In the genomic region with DNA sequence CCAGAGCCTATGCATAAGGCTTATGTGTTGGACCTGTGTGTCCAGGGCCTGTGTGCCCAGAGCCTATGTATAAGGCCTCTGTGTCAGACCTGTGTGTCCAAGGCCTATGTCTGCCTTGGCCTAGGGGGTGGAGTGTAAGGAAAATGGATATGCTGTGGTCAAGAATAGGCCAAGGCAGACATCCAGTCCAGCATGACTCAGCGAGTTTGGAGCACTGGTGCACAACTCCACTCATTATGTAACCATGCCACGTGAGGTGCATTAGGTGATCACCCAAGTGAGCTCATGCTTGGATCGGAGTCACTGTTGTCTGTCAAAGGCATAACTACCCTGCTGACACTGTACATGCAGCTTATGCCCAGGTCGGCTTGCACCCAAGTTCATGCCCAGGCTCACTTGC, we compare ENCODE assay signal across 13 cellular contexts.
DNase-seq lines count a peak whose midpoint lies in the region; ATAC-seq and TF ChIP-seq lines count a peak whose summit lies in the region.
"Had no signal": no experiment of that assay in that cellular context is flagged by ENCODE, and none has a peak within 500 bp of the region (broad histone marks: within the 10 kb centered on the region; RNA-seq: fewer than 3 reads in every experiment).

No MANE protein-coding gene starts in this region.

- no peak for TF ChIP-seq POLR2A in body of pancreas (IDR thresholded peaks at IDR 0.05)

- H3K4me1 ChIP-seq in right atrium auricular region, result peaks cover 0 to 6% of the 10 kb centered on the region in 2 donors
- H3K4me1 ChIP-seq in body of pancreas, result no peaks in the 10 kb centered on the region
- H3K4me1 ChIP-seq: right lobe of liver had no signal

- H3K4me3 ChIP-seq in right atrium auricular region (no peak overlapping the region), body of pancreas (no peak overlapping the region)
- H3K4me3 ChIP-seq: esophagus muscularis mucosa, lung, right lobe of liver had no signal

- H3K36me3 ChIP-seq in right atrium auricular region, result no peaks in the 10 kb centered on the region
- no peaks in the 10 kb centered on the region for H3K36me3 ChIP-seq in body of pancreas (replicated peaks in 1 of 2; ENCODE audit: insufficient read depth in 1 of 2, low read depth in 2 of 2)
- H3K36me3 ChIP-seq: esophagus muscularis mucosa, right lobe of liver had no signal

- H3K27ac Mint-ChIP-seq in activated naive CD8-positive, alpha-beta T cell treated with anti-CD3 and anti-CD28 coated beads for 36 hours, result no peak overlapping the region
- no peak overlapping the region for H3K27ac Mint-ChIP-seq in osteocyte (ENCODE audit: unreplicated experiment)
- H3K27ac Mint-ChIP-seq: activated naive CD8-positive, alpha-beta T cell treated with anti-CD3 and anti-CD28 coated beads, Interleukin-2, amount 10 ng/mL, durations not matched to agents 7 days and 5 days had no signal

- H3K9me3 Mint-ChIP-seq in activated naive CD8-positive, alpha-beta T cell treated with anti-CD3 and anti-CD28 coated beads for 36 hours, result no peaks in the 10 kb centered on the region
- H3K9me3 Mint-ChIP-seq in osteocyte (ENCODE audit: unreplicated experiment), result no peaks in the 10 kb centered on the region
- H3K9me3 Mint-ChIP-seq: activated naive CD8-positive, alpha-beta T cell treated with anti-CD3 and anti-CD28 coated beads, Interleukin-2, amount 10 ng/mL, durations not matched to agents 7 days and 5 days had no signal

- no peaks in the 10 kb centered on the region for H3K4me1 Mint-ChIP-seq in activated naive CD8-positive, alpha-beta T cell treated with anti-CD3 and anti-CD28 coated beads for 36 hours
- H3K4me1 Mint-ChIP-seq in osteocyte (ENCODE audit: unreplicated experiment), result no peaks in the 10 kb centered on the region
- H3K4me1 Mint-ChIP-seq: activated naive CD8-positive, alpha-beta T cell treated with anti-CD3 and anti-CD28 coated beads, Interleukin-2, amount 10 ng/mL, durations not matched to agents 7 days and 5 days had no signal

- H3K9me3 ChIP-seq in right atrium auricular region (no peaks in the 10 kb centered on the region), body of pancreas (no peaks in the 10 kb centered on the region)
- H3K9me3 ChIP-seq: esophagus muscularis mucosa, right lobe of liver had no signal

- no peak overlapping the region for H3K4me3 Mint-ChIP-seq in activated naive CD8-positive, alpha-beta T cell treated with anti-CD3 and anti-CD28 coated beads for 36 hours
- H3K4me3 Mint-ChIP-seq in osteocyte (ENCODE audit: unreplicated experiment), result no peak overlapping the region
- H3K4me3 Mint-ChIP-seq: activated naive CD8-positive, alpha-beta T cell treated with anti-CD3 and anti-CD28 coated beads, Interleukin-2, amount 10 ng/mL, durations not matched to agents 7 days and 5 days had no signal

- no peaks in the 10 kb centered on the region for H3K36me3 Mint-ChIP-seq in activated naive CD8-positive, alpha-beta T cell treated with anti-CD3 and anti-CD28 coated beads for 36 hours
- no peaks in the 10 kb centered on the region for H3K36me3 Mint-ChIP-seq in osteocyte (ENCODE audit: unreplicated experiment)
- H3K36me3 Mint-ChIP-seq: activated naive CD8-positive, alpha-beta T cell treated with anti-CD3 and anti-CD28 coated beads, Interleukin-2, amount 10 ng/mL, durations not matched to agents 7 days and 5 days had no signal

- 69 to 85% methylated on average over 4 of the region's 4 CpGs for WGBS in body of pancreas, 2 donors

- intact Hi-C loops in Right ventricle myocardium inferior (cut with DNase I), result no loop called here
- intact Hi-C loops in body of pancreas (cut with DNase I), result no loop called here
- intact Hi-C loops in left ventricle myocardium superior (cut with micrococcal nuclease), result no loop called here

- no peaks in the 10 kb centered on the region for H3K27me3 Mint-ChIP-seq in activated naive CD8-positive, alpha-beta T cell treated with anti-CD3 and anti-CD28 coated beads for 36 hours
- no peaks in the 10 kb centered on the region for H3K27me3 Mint-ChIP-seq in osteocyte (ENCODE audit: unreplicated experiment)
- H3K27me3 Mint-ChIP-seq: activated naive CD8-positive, alpha-beta T cell treated with anti-CD3 and anti-CD28 coated beads, Interleukin-2, amount 10 ng/mL, durations not matched to agents 7 days and 5 days had no signal

- TF ChIP-seq CTCF in right atrium auricular region (IDR thresholded peaks at IDR 0.05), result no peak
- TF ChIP-seq CTCF in body of pancreas (IDR thresholded peaks at IDR 0.05), result no peak
- no peak for TF ChIP-seq CTCF in osteocyte (IDR thresholded peaks at IDR 0.05)

- DNase-seq in Right ventricle myocardium inferior (ENCODE audit: missing footprints), result peak; percentile 59
- no peak for DNase-seq in right atrium auricular region (ENCODE audit: low spot score)
- peak in 1 of 4 donors; percentile 17 for DNase-seq in body of pancreas
- peak; percentile 54 for DNase-seq in left ventricle myocardium superior
- DNase-seq in activated naive CD8-positive, alpha-beta T cell treated with anti-CD3 and anti-CD28 coated beads for 36 hours, result no peak
- no peak for DNase-seq in osteocyte (ENCODE audit: extremely low spot score, unreplicated experiment)
- DNase-seq: activated naive CD8-positive, alpha-beta T cell treated with anti-CD3 and anti-CD28 coated beads, Interleukin-2, amount 10 ng/mL, durations not matched to agents 7 days and 5 days; GDM1; right lobe of liver had no signal

- ATAC-seq in Right ventricle myocardium inferior (peak; percentile 38), body of pancreas (peak; percentile 18), left ventricle myocardium superior (peak; percentile 94), HG03457 (IDR thresholded peaks at IDR 0.05; ENCODE audit: unreplicated experiment) (no peak), GM19324 (IDR thresholded peaks at IDR 0.05; ENCODE audit: low FRiP score, unreplicated experiment) (no peak)

- H3K27ac ChIP-seq in right atrium auricular region (no peak overlapping the region), body of pancreas (no peak overlapping the region)
- H3K27ac ChIP-seq: esophagus muscularis mucosa, right lobe of liver had no signal

- no peaks in the 10 kb centered on the region for H3K27me3 ChIP-seq in right atrium auricular region
- no peaks in the 10 kb centered on the region for H3K27me3 ChIP-seq in body of pancreas
- H3K27me3 ChIP-seq: esophagus muscularis mucosa, right lobe of liver had no signal

Comparison
In these comparisons a context has a peak if more than half of its experiments do, and no peak if none do; other contexts are left out.
1. DNase-seq: peak in Right ventricle myocardium inferior (single experiment) and left ventricle myocardium superior (single experiment); none in right atrium auricular region (single experiment), activated naive CD8-positive, alpha-beta T cell treated with anti-CD3 and anti-CD28 coated beads for 36 hours (single experiment) and osteocyte (single experiment).
2. ATAC-seq: peak in Right ventricle myocardium inferior (single experiment), body of pancreas (single experiment) and left ventricle myocardium superior (single experiment); none in HG03457 (single experiment) and GM19324 (single experiment).